In the genomic region with DNA sequence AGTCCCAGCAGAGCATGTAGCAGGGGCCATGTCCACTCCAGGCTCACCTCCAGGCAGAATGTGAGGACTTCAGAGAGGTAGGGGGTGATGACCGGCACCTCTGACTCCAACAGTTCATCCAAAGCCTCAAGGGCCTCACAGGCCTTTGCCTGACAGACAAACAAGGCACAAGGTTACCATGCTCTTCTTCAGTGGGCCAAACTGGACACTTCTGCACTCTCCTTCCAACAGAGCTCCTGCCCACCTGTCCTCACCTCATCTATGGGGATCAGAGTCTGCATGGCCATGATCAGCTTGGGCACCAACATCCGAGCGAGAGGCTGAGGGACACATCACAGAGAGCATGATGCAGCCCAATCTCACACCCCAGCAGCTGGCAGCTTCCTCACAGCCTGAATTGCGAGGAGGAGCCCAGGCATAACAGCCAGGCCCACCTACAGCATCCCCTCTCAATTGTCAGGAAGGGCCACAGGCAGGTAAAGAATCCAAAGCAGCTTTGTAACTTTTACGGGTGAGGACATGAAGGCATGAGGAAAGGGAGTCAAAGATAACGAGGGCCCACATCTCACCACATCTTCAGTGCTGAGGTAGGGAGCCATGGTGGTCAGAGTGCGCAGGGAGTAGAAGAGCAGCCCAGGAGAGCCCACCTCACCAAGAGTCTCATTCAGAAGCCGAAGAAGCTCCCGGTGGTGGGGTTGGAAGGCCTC, we compare ENCODE assay signal across 13 cellular contexts. TPM values are rescaled to one million over a fixed set of nuclear protein-coding genes. Genes with fewer than 3 reads are reported as not detected.
A peak's percentile ranks its signal among the peaks of the same experiment; 100 is the strongest.
DNase-seq lines count a peak whose midpoint lies in the region; ATAC-seq and TF ChIP-seq lines count a peak whose summit lies in the region.
"Had no signal": no experiment of that assay in that cellular context is flagged by ENCODE, and none has a peak within 500 bp of the region (broad histone marks: within the 10 kb centered on the region; RNA-seq: fewer than 3 reads in every experiment).

No MANE protein-coding gene starts in this region.

- H3K9me3 Mint-ChIP-seq in CD4-positive, alpha-beta memory T cell, result no peaks in the 10 kb centered on the region
- no peaks in the 10 kb centered on the region for H3K9me3 Mint-ChIP-seq in activated naive CD8-positive, alpha-beta T cell treated with anti-CD3 and anti-CD28 coated beads, Interleukin-2, amount 50 U/mL, for 24 hours
- no peaks in the 10 kb centered on the region for H3K9me3 Mint-ChIP-seq in nephron progenitor cell

- peaks cover 23% of the 10 kb centered on the region for H3K4me1 ChIP-seq in CD4-positive, alpha-beta memory T cell (ENCODE audit: insufficient read depth, low read length)
- peaks cover 14% of the 10 kb centered on the region for H3K4me1 ChIP-seq in KMS-11 (ENCODE audit: low read depth, poor library complexity, severe bottlenecking)

- H4K20me1 ChIP-seq in KMS-11 (ENCODE audit: insufficient read depth), result no peaks in the 10 kb centered on the region

- no peaks in the 10 kb centered on the region for H3K27me3 Mint-ChIP-seq in CD4-positive, alpha-beta memory T cell
- no peaks in the 10 kb centered on the region for H3K27me3 Mint-ChIP-seq in activated naive CD8-positive, alpha-beta T cell treated with anti-CD3 and anti-CD28 coated beads, Interleukin-2, amount 50 U/mL, for 24 hours
- peaks cover 10% of the 10 kb centered on the region for H3K27me3 Mint-ChIP-seq in nephron progenitor cell (ENCODE audit: low read depth, poor library complexity)

- POLR2A ChIA-PET in CD4-positive, alpha-beta memory T cell (lab: Charles Lee; ENCODE audit: partially characterized antibody), result interaction anchor here (1.0 to 5.6 kb wide), 9 partner anchors 9 to 73 kb away, joined by 3 to 75 read pairs (median 22); partner anchors contain the start of genes CHMP4A, DCAF11, IRF9 and MDP1

- no peaks in the 10 kb centered on the region for H3K27me3 ChIP-seq in CD4-positive, alpha-beta memory T cell (ENCODE audit: insufficient read depth, low read length)
- H3K27me3 ChIP-seq in KMS-11 (ENCODE audit: insufficient read depth, low read depth), result no peaks in the 10 kb centered on the region

- H3K27ac ChIP-seq in CD4-positive, alpha-beta memory T cell (ENCODE audit: low read depth, low read length), result no peak overlapping the region
- H3K27ac ChIP-seq in KMS-11, result no peak overlapping the region
- H3K27ac ChIP-seq in caudate nucleus (ENCODE audit: low read depth, low read length), result no peak overlapping the region

- H3K9ac ChIP-seq in KMS-11, result no peak overlapping the region

- CTCF ChIA-PET in CD4-positive, alpha-beta memory T cell (lab: Charles Lee; ENCODE audit: partially characterized antibody), result interaction anchor here (0.8 to 3.9 kb wide), 3 partner anchors 25 to 29 kb away, joined by 3 to 15 read pairs (median 11); partner anchors contain the start of genes CHMP4A, IRF9 and MDP1

- H3K4me3 Mint-ChIP-seq in CD4-positive, alpha-beta memory T cell, result peak overlapping the region; percentile 36 to 96 (median 70)
- peak overlapping the region; percentile 84 for H3K4me3 Mint-ChIP-seq in activated naive CD8-positive, alpha-beta T cell treated with anti-CD3 and anti-CD28 coated beads, Interleukin-2, amount 50 U/mL, for 24 hours
- H3K4me3 Mint-ChIP-seq in nephron progenitor cell, result peak overlapping the region; percentile 89

- no peaks in the 10 kb centered on the region for H3K9me3 ChIP-seq in CD4-positive, alpha-beta memory T cell (ENCODE audit: control insufficient read depth in 1 of 2, low read length in 2 of 2)

- peaks cover 36% of the 10 kb centered on the region for H3K36me3 ChIP-seq in CD4-positive, alpha-beta memory T cell (ENCODE audit: insufficient read depth, low read length)
- no peaks in the 10 kb centered on the region for H3K36me3 ChIP-seq in KMS-11 (ENCODE audit: insufficient read depth)

- peak overlapping the region in 6 of 7 donors; percentile 53 to 96 (median 80) for H3K27ac Mint-ChIP-seq in CD4-positive, alpha-beta memory T cell
- H3K27ac Mint-ChIP-seq in activated naive CD8-positive, alpha-beta T cell treated with anti-CD3 and anti-CD28 coated beads, Interleukin-2, amount 50 U/mL, for 24 hours, result no peak overlapping the region
- H3K27ac Mint-ChIP-seq in nephron progenitor cell, result peak overlapping the region; percentile 76

- H3K4me2 ChIP-seq in KMS-11, result peak overlapping the region; percentile 60; the same call in 1 of the 2 replicates

- intact Hi-C loops in CD4-positive, alpha-beta memory T cell (cut with micrococcal nuclease), result no loop called here

- H2AFZ ChIP-seq in KMS-11 (ENCODE audit: low read depth), result no peak overlapping the region

- DNase-seq in CD4-positive, alpha-beta memory T cell, result no peak
- DNase-seq in activated naive CD8-positive, alpha-beta T cell treated with anti-CD3 and anti-CD28 coated beads, Interleukin-2, amount 50 U/mL, for 24 hours, result no peak
- DNase-seq in nephron progenitor cell (no peak), caudate nucleus (lab: John Stamatoyannopoulos, UW) (no peak), NCI-H2081 (lab: John Stamatoyannopoulos, UW) (no peak)
- DNase-seq: cortex of kidney, NCI-H1105, NCI-H774, retina, trophoblast cell had no signal

- no peak for ATAC-seq in activated naive CD8-positive, alpha-beta T cell treated with anti-CD3 and anti-CD28 coated beads, Interleukin-2, amount 50 U/mL, for 24 hours
- ATAC-seq in GM18498 (IDR thresholded peaks at IDR 0.05; ENCODE audit: unreplicated experiment) (no peak), HG03354 (IDR thresholded peaks at IDR 0.05; ENCODE audit: poor library complexity, severe bottlenecking, unreplicated experiment) (no peak)

- peaks cover 15 to 44% (median 27%) of the 10 kb centered on the region in 4 donors for H3K4me1 Mint-ChIP-seq in CD4-positive, alpha-beta memory T cell
- peaks cover 23% of the 10 kb centered on the region for H3K4me1 Mint-ChIP-seq in activated naive CD8-positive, alpha-beta T cell treated with anti-CD3 and anti-CD28 coated beads, Interleukin-2, amount 50 U/mL, for 24 hours
- peaks cover 36% of the 10 kb centered on the region for H3K4me1 Mint-ChIP-seq in nephron progenitor cell

- H3K4me3 ChIP-seq in CD4-positive, alpha-beta memory T cell (ENCODE audit: low read length in 2 of 2), result no peak overlapping the region
- H3K4me3 ChIP-seq in KMS-11 (IDR thresholded peaks at IDR 0.05; ENCODE audit: insufficient read depth, low read depth, low read length), result no peak overlapping the region

- TF ChIP-seq CTCF in KMS-11 (conservative IDR thresholded peaks at IDR 0.05; ENCODE audit: low read depth, low read length), result no peak
- no peak for TF ChIP-seq CTCF in nephron progenitor cell (IDR thresholded peaks at IDR 0.05)

- H3K36me3 Mint-ChIP-seq in CD4-positive, alpha-beta memory T cell, result peaks cover 8 to 52% of the 10 kb centered on the region in 2 donors
- peaks cover 44% of the 10 kb centered on the region for H3K36me3 Mint-ChIP-seq in activated naive CD8-positive, alpha-beta T cell treated with anti-CD3 and anti-CD28 coated beads, Interleukin-2, amount 50 U/mL, for 24 hours (ENCODE audit: low read depth)
- H3K36me3 Mint-ChIP-seq in nephron progenitor cell (ENCODE audit: low read depth), result peaks cover 25% of the 10 kb centered on the region

- H3K79me2 ChIP-seq in KMS-11 (ENCODE audit: insufficient read depth, low read depth), result peaks cover 7% of the 10 kb centered on the region; the same call in 1 of the 2 replicates

RNA-seq across cellular contexts. Expression of gene IPO4, which starts 1.6 kb away (rescaled TPM):
- 10 to 100 TPM; 22.4 to 30.2 TPM for total RNA-seq in CD4-positive, alpha-beta memory T cell
- polyA plus RNA-seq in CD4-positive, alpha-beta memory T cell, result 10 to 100 TPM; 19.8 to 20.2 TPM

RNA-seq across cellular contexts. Expression of gene TM9SF1, which starts 8.3 kb away (rescaled TPM):
- total RNA-seq in CD4-positive, alpha-beta memory T cell, result 10 to 100 TPM; 24.1 to 26.3 TPM
- polyA plus RNA-seq in CD4-positive, alpha-beta memory T cell, result 10 to 100 TPM; 38.4 to 40.6 TPM

RNA-seq across cellular contexts. Expression of gene REC8, which starts 15.1 kb away (rescaled TPM):
- total RNA-seq in CD4-positive, alpha-beta memory T cell, result 10 to 100 TPM; 27.7 to 30.5 TPM
- 1 to 10 TPM; 2.8 to 9.8 TPM for polyA plus RNA-seq in CD4-positive, alpha-beta memory T cell

RNA-seq across cellular contexts. Expression of gene TSSK4, which starts 18.5 kb away (rescaled TPM):
- 1 to 10 TPM; 1.2 to 1.9 TPM for total RNA-seq in CD4-positive, alpha-beta memory T cell
- polyA plus RNA-seq in CD4-positive, alpha-beta memory T cell, result 1 to 10 TPM in 1 of 2 donors, under 1 TPM in 1; 0.47 to 1.3 TPM

RNA-seq across cellular contexts. Expression of gene IRF9, which starts 25.9 kb away (rescaled TPM):
- 100 to 1,000 TPM; 154 to 157 TPM for total RNA-seq in CD4-positive, alpha-beta memory T cell
- 100 to 1,000 TPM in 1 of 2 donors, 10 to 100 TPM in 1; 59.3 to 121 TPM for polyA plus RNA-seq in CD4-positive, alpha-beta memory T cell
